Comparison of ENCODE assay signal across 9 cellular contexts in genomic region chr3:177351757-177352158, GRCh38.
DNase-seq lines count a peak whose midpoint lies in the region; ATAC-seq and TF ChIP-seq lines count a peak whose summit lies in the region.
"Had no signal": no experiment of that assay in that cellular context is flagged by ENCODE, and none has a peak within 500 bp of the region (broad histone marks: within the 10 kb centered on the region; RNA-seq: fewer than 3 reads in every experiment).

No MANE protein-coding gene starts in this region.

- peak overlapping the region; percentile 28 for H3K27ac ChIP-seq in muscle layer of duodenum (ENCODE audit: low read length)

- DNase-seq in erythroblast (lab: John Stamatoyannopoulos, UW): no peak
- DNase-seq in COLO668 (lab: John Stamatoyannopoulos, UW; ENCODE audit: unreplicated experiment): no peak
- no peak for DNase-seq in NCI-H2029 treated with DMSO at 0.1 percent for 48 hours (lab: John Stamatoyannopoulos, UW)
- DNase-seq in stimulated activated CD4-positive, alpha-beta T cell treated with anti-CD3 and anti-CD28 coated beads, Interleukin-4, amount 100 ng/mL, for 1 hour: no peak
- DNase-seq: retina had no signal

- no peaks in the 10 kb centered on the region for H3K9me3 ChIP-seq in muscle layer of duodenum (ENCODE audit: control insufficient read depth in 1 of 2, low read length in 2 of 2)

- H3K36me3 ChIP-seq in muscle layer of duodenum (ENCODE audit: control insufficient read depth in 1 of 2, insufficient read depth in 2 of 2, low read length in 2 of 2): no peaks in the 10 kb centered on the region

- peak; percentile 98 for ATAC-seq in GM18867 (IDR thresholded peaks at IDR 0.05; ENCODE audit: unreplicated experiment)
- peak; percentile 98 for ATAC-seq in GM21529 (IDR thresholded peaks at IDR 0.05; ENCODE audit: unreplicated experiment)
- peak; percentile 99 for ATAC-seq in HG03439 (IDR thresholded peaks at IDR 0.05; ENCODE audit: unreplicated experiment)

- no peak for TF ChIP-seq POLR2A in erythroblast (IDR thresholded peaks at IDR 0.05; ENCODE audit: low read length)

- H3K27me3 ChIP-seq in muscle layer of duodenum (ENCODE audit: low read depth, low read length): no peaks in the 10 kb centered on the region

- H3K4me1 ChIP-seq in muscle layer of duodenum (ENCODE audit: control insufficient read depth in 1 of 2, insufficient read depth in 2 of 2, low read length in 2 of 2): peaks cover under 1 to 4% of the 10 kb centered on the region in 2 donors

- H3K4me3 ChIP-seq in muscle layer of duodenum (ENCODE audit: low read depth in 1 of 2, low read length in 2 of 2): no peak overlapping the region
